1 cellular context compared by ENCODE assay signal in the genomic region with DNA sequence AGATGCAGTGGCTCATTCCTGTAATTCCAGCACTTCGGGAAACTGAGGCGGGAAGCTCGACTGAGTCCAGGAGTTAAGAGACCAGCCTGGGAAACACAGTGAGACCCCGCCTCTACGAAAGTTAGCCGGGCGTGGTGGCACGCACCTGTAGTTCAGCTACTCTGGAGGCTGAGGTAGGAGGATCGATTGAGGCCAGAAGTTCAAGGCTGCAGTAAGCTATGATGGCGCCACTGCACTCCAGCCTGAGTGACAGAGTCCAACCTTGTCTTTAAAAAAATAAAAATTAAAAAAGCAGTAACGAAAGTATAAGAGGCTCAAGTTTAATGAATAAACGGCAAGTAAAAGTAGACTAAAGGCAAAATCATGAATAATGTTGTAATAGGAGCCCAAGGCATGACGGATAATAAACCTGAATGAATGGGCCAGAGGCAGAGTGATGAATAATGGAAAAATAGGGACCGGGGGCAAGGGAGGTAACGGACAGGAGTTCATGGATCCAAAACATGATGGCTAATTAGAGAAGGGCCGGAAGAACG.
TF ChIP-seq lines count a peak whose summit lies in the region.

No MANE protein-coding gene starts in this region.

TF ChIP-seq in endothelial cell of umbilical vein, 7 proteins besides CTCF, POLR2A, EP300 and RAD21:
- no peak for TF ChIP-seq EZH2 (IDR thresholded peaks at IDR 0.05; ENCODE audit: borderline replicate concordance, low read depth, low read length, severe bottlenecking)
- TF ChIP-seq, protein P1, sequence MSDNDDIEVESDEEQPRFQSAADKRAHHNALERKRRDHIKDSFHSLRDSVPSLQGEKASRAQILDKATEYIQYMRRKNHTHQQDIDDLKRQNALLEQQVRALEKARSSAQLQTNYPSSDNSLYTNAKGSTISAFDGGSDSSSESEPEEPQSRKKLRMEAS (IDR thresholded peaks at IDR 0.05; ENCODE audit: insufficient read depth, insufficient read length), result no peak
- TF ChIP-seq JUN (IDR thresholded peaks at IDR 0.05; ENCODE audit: borderline replicate concordance, insufficient read depth, insufficient read length, low read depth), result no peak
- no peak for TF ChIP-seq MYC (IDR thresholded peaks at IDR 0.05; ENCODE audit: low read depth, low read length)
- TF ChIP-seq GATA2 (IDR thresholded peaks at IDR 0.05; ENCODE audit: insufficient read depth, insufficient read length, low read depth, low read length), result no peak
- no peak for TF ChIP-seq FOS (IDR thresholded peaks at IDR 0.05; ENCODE audit: borderline replicate concordance, insufficient read depth, low read length)
- no peak for TF ChIP-seq POLR2AphosphoS5 (IDR thresholded peaks at IDR 0.05; ENCODE audit: insufficient read depth, low read depth, low read length)
